In the genomic region with DNA sequence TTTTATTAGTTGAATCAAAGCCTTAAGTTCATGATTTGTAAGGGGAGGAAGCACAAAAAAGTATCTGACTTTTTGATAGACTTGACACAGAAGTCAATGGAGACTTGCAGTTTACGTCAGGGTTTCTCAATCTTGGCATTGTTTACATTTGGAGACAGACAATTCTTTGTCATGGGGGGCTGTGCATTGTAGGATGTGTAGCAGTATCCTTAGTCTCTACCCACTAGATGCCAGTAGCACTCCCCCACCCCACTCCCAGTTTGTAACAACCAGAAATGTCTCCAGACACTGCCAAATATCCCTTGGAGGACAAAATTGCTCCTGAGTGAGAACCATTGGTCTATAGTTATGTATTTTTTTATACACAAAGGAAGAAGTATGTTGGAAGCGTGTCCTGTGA, we compare ENCODE assay signal across 9 cellular contexts.
DNase-seq lines count a peak whose midpoint lies in the region; ATAC-seq and TF ChIP-seq lines count a peak whose summit lies in the region.
"Had no signal": no experiment of that assay in that cellular context is flagged by ENCODE, and none has a peak within 500 bp of the region (broad histone marks: within the 10 kb centered on the region; RNA-seq: fewer than 3 reads in every experiment).

No MANE protein-coding gene starts in this region.

- H3K9me3 ChIP-seq in GM23248 (ENCODE audit: low read depth) (no peaks in the 10 kb centered on the region), Peyer's patch (no peaks in the 10 kb centered on the region)

- H3K27ac ChIP-seq in GM23248 (no peak overlapping the region), Peyer's patch (no peak overlapping the region)

- no peaks in the 10 kb centered on the region for H3F3A ChIP-seq in GM23248 (ENCODE audit: insufficient read depth)

- 0 out of 2 replicates have a peak overlapping the region, but pooled peaks have one; percentile 18 for H2AFZ ChIP-seq in GM23248

- TF ChIP-seq POLR2A in Peyer's patch (IDR thresholded peaks at IDR 0.05): no peak

- WGBS in GM23248 (ENCODE audit: low coverage in 1 of 2, low lambda C conversion rate in 2 of 2, missing lambda C conversion rate in 2 of 2), 2 experiments: 75 to 85% methylated on average over 2 of the region's 2 CpGs

- H3K79me2 ChIP-seq in GM23248 (ENCODE audit: insufficient read depth): no peaks in the 10 kb centered on the region

- H3K27me3 ChIP-seq in GM23248 (replicated peaks; ENCODE audit: insufficient read depth): no peaks in the 10 kb centered on the region
- H3K27me3 ChIP-seq in Peyer's patch: no peaks in the 10 kb centered on the region

- in situ Hi-C loops in GM23248 (cut with MboI) (loop anchor here (25.0 kb wide), 1 partner anchor 631 kb away; no protein-coding TSS in a partner anchor), SK-MEL-5 (cut with HindIII; ENCODE audit: low pct_unique_long_range_greater_than_20kb, low sequenced_read_pairs) (no loop called here)

- H3K27me3 Mint-ChIP-seq in osteocyte (ENCODE audit: unreplicated experiment): no peaks in the 10 kb centered on the region

- no peak overlapping the region for H3K4me3 ChIP-seq in GM23248
- H3K4me3 ChIP-seq in Peyer's patch: no peak overlapping the region

- TF ChIP-seq CTCF in osteocyte (IDR thresholded peaks at IDR 0.05) (peak; percentile 44), Peyer's patch (IDR thresholded peaks at IDR 0.05) (no peak)

- peaks cover 28% of the 10 kb centered on the region for H3K4me1 Mint-ChIP-seq in osteocyte (ENCODE audit: unreplicated experiment)

- no peaks in the 10 kb centered on the region for H3K36me3 ChIP-seq in GM23248 (ENCODE audit: low read depth)
- no peaks in the 10 kb centered on the region for H3K36me3 ChIP-seq in Peyer's patch

- no peak for ATAC-seq in GM19452 (IDR thresholded peaks at IDR 0.05; ENCODE audit: unreplicated experiment)

- peaks cover 12% of the 10 kb centered on the region for H3K36me3 Mint-ChIP-seq in osteocyte (ENCODE audit: unreplicated experiment)

- no peak overlapping the region for H3K9ac ChIP-seq in GM23248

- H3K27ac Mint-ChIP-seq in osteocyte (ENCODE audit: unreplicated experiment): peak overlapping the region; percentile 87

- no peaks in the 10 kb centered on the region for H3K9me2 ChIP-seq in GM23248 (ENCODE audit: insufficient read depth)

- no peak overlapping the region for H3K4me2 ChIP-seq in GM23248 (ENCODE audit: unreplicated experiment)

- DNase-seq in GM23248 (peak; percentile 11), SK-MEL-5 (ENCODE audit: low read depth, low spot score) (peak; percentile 95), fibroblast of peridontal ligament (ENCODE audit: extremely low read depth) (peak; percentile 51), osteocyte (ENCODE audit: extremely low spot score, unreplicated experiment) (no peak), Peyer's patch (no peak), COR-L47 (lab: John Stamatoyannopoulos, UW) (no peak)
- DNase-seq: activated CD4-positive, alpha-beta T cell treated with anti-CD3 and anti-CD28 coated beads for 1 hour; DMS79 treated with DMSO at 0.1 percent for 48 hours had no signal

- no peaks in the 10 kb centered on the region for H4K20me1 ChIP-seq in GM23248 (ENCODE audit: insufficient read depth)

- H3K9me3 Mint-ChIP-seq in osteocyte (ENCODE audit: unreplicated experiment): peaks cover 15% of the 10 kb centered on the region

- H3K4me1 ChIP-seq in GM23248 (ENCODE audit: insufficient read depth) (0 out of 2 replicates have a peak, but pooled peaks cover 5% of the 10 kb centered on the region), Peyer's patch (no peaks in the 10 kb centered on the region)

- no peak overlapping the region for H3K4me3 Mint-ChIP-seq in osteocyte (ENCODE audit: unreplicated experiment)

Comparison
In these comparisons a context has a peak if more than half of its experiments do, and no peak if none do; other contexts are left out.
1. DNase-seq: peak in GM23248 (single experiment), SK-MEL-5 (single experiment) and fibroblast of peridontal ligament (single experiment); none in osteocyte (single experiment), Peyer's patch (0 of 3) and COR-L47 (single experiment).